Comparison of ENCODE assay signal across 19 cellular contexts in genomic region chr3:187648177-187648576, GRCh38. TPM values are rescaled to one million over a fixed set of nuclear protein-coding genes. Genes with fewer than 3 reads are reported as not detected.
DNase-seq lines count a peak whose midpoint lies in the region; ATAC-seq, FAIRE-seq and TF ChIP-seq lines count a peak whose summit lies in the region.
"Had no signal": no experiment of that assay in that cellular context is flagged by ENCODE, and none has a peak within 500 bp of the region (broad histone marks: within the 10 kb centered on the region; RNA-seq: fewer than 3 reads in every experiment).

No MANE protein-coding gene starts in this region.

- 0% methylated on average over 2 of the region's 2 CpGs for WGBS in GM12878 (ENCODE audit: insufficient coverage, insufficient replicate concordance, low lambda C conversion rate, missing lambda C conversion rate)

- POLR2A ChIA-PET in GM12878 (lab: Charles Lee): no interaction called here

- no peak overlapping the region for H3K9ac ChIP-seq in GM12878 (ENCODE audit: control insufficient read depth, insufficient read depth, low read length)

- H3K4me3 ChIP-seq in GM12878: no peak overlapping the region
- H3K4me3 ChIP-seq: smooth muscle cell had no signal

- TF ChIP-seq RAD21 in GM12878 (IDR thresholded peaks at IDR 0.05; ENCODE audit: insufficient read depth, low read depth, low read length): no peak

- in situ Hi-C loops in GM12878 (cut with MboI): no loop called here

- H3K27me3 ChIP-seq in GM12878 (replicated peaks in 1 of 2; ENCODE audit: control insufficient read depth in 2 of 2, insufficient read depth in 2 of 2, low read length in 1 of 2): peaks cover 2 to 6% of the 10 kb centered on the region in 2 experiments; a peak in 3 of 4 replicates

- H3K4me1 ChIP-seq in GM12878 (ENCODE audit: control insufficient read depth, insufficient read depth, low read length): peaks cover 4% of the 10 kb centered on the region; the same call in 1 of the 2 replicates

- intact Hi-C loops in GM12878 (cut with micrococcal nuclease; ENCODE audit: unreplicated experiment): no loop called here

- H3K36me3 ChIP-seq in GM12878 (ENCODE audit: control insufficient read depth in 2 of 2, insufficient read depth in 2 of 2, low read length in 1 of 2): no peaks in the 10 kb centered on the region
- H3K36me3 ChIP-seq: neutrophil had no signal

- no TSS peak for BruUV-seq in GM12878 (replicated peaks; lab: Mats Ljungman, UMichigan)

- TF ChIP-seq CTCF in GM12878 (IDR thresholded peaks at IDR 0.05 in 2 of 3, conservative IDR thresholded peaks at IDR 0.05 in 1 of 3; ENCODE audit: control insufficient read depth in 2 of 3, extremely low read depth in 1 of 3, insufficient read depth in 1 of 3, low read depth in 3 of 3, low read length in 3 of 3): no peak

- H3K4me2 ChIP-seq in GM12878 (ENCODE audit: control insufficient read depth, insufficient read depth): no peak overlapping the region
- H3K4me2 ChIP-seq: smooth muscle cell had no signal

- CTCF ChIA-PET in GM12878 (lab: Yijun Ruan, JAX): interaction anchor here (0.6 kb wide), 1 partner anchor 1031 kb away, joined by 3 read pairs; no protein-coding TSS in a partner anchor

- H4K20me1 ChIP-seq in GM12878 (ENCODE audit: control insufficient read depth, insufficient read depth): no peaks in the 10 kb centered on the region

- H2AFZ ChIP-seq in GM12878 (ENCODE audit: control insufficient read depth, low read depth, low read length): no peak overlapping the region

- DNase-seq in GM12878 (ENCODE audit: low read depth, low spot score) (peak; percentile 1), NCI-H2081 (lab: John Stamatoyannopoulos, UW) (no peak), middle frontal gyrus (ENCODE audit: extremely low spot score, low spot score) (no peak), NCI-H1694 treated with DMSO at 0.1 percent for 48 hours (lab: John Stamatoyannopoulos, UW) (no peak)
- DNase-seq: amygdala; effector CD4-positive, alpha-beta T cell; glutamatergic neuron; NCI-H345; RPMI8226 had no signal

- H3K27ac ChIP-seq in GM12878 (ENCODE audit: control insufficient read depth, insufficient read depth): no peak overlapping the region
- H3K27ac ChIP-seq: neutrophil, VCaP had no signal

- no peak for TF ChIP-seq POLR2A in GM12878 (IDR thresholded peaks at IDR 0.05; ENCODE audit: low read depth, low read length)

- peak; percentile 92 for FAIRE-seq in GM12878 (lab: Jason Lieb, UNC)
- FAIRE-seq: urothelium cell line had no signal

- no peak for TF ChIP-seq EP300 in GM12878 (IDR thresholded peaks at IDR 0.05; ENCODE audit: borderline replicate concordance in 1 of 2, control insufficient read depth in 1 of 2, low read depth in 2 of 2, low read length in 2 of 2)

- RAD21 ChIA-PET in GM12878 (lab: Charles Lee; ENCODE audit: unreplicated experiment): no interaction called here

- peak; percentile 80 for ATAC-seq in GM18868 (IDR thresholded peaks at IDR 0.05; ENCODE audit: unreplicated experiment)
- peak; percentile 98 for ATAC-seq in GM21528 (IDR thresholded peaks at IDR 0.05; ENCODE audit: low FRiP score, unreplicated experiment)
- peak; percentile 92 for ATAC-seq in HG03066 (IDR thresholded peaks at IDR 0.05; ENCODE audit: low read depth, unreplicated experiment)
- ATAC-seq in GM12878: peak; percentile 78
- no peak for ATAC-seq in activated CD4-positive, CD25-positive, alpha-beta regulatory T cell treated with anti-CD3 and anti-CD28 coated beads, Interleukin-2, amount 50 U/mL, for 24 hours
- ATAC-seq: HCT116 had no signal

- no peaks in the 10 kb centered on the region for H3K9me3 ChIP-seq in GM12878 (replicated peaks; ENCODE audit: control insufficient read depth, insufficient read depth, low read length)
- H3K9me3 ChIP-seq: neutrophil had no signal

- SMC1A ChIA-PET in GM12878 (lab: Charles Lee; ENCODE audit: uncharacterized antibody, unreplicated experiment): interaction anchor here (0.7 kb wide), 1 partner anchor 329 kb away, joined by 4 read pairs; no protein-coding TSS in a partner anchor

- no peaks in the 10 kb centered on the region for H3K79me2 ChIP-seq in GM12878 (ENCODE audit: control insufficient read depth, insufficient read depth, low read length)

TF ChIP-seq in GM12878, 131 proteins besides CTCF, POLR2A, EP300 and RAD21 (continues in another document):
- TF ChIP-seq IRF4 (IDR thresholded peaks at IDR 0.05; ENCODE audit: low read depth, low read length) (0 out of 2 replicates have a peak, but pooled peaks have one; percentile 49), CBX3 (IDR thresholded peaks at IDR 0.05; ENCODE audit: borderline replicate concordance, low read depth) (no peak), PRDM15 (CRISPR knock-in tag; IDR thresholded peaks at IDR 0.05) (no peak), EED (IDR thresholded peaks at IDR 0.05; ENCODE audit: low read depth) (peak; percentile 70), SMARCA5 (IDR thresholded peaks at IDR 0.05) (no peak), HDAC6 (IDR thresholded peaks at IDR 0.05; ENCODE audit: unreplicated experiment) (no peak), CHD1 (IDR thresholded peaks at IDR 0.05; ENCODE audit: low read depth, low read length) (no peak), ETV6 (conservative IDR thresholded peaks at IDR 0.05 in 1 of 2, IDR thresholded peaks at IDR 0.05 in 1 of 2; ENCODE audit: borderline replicate concordance in 1 of 2, low read depth in 1 of 2) (peak in 1 of 2 experiments; percentile 85; a peak in 2 of 4 replicates), MYB (IDR thresholded peaks at IDR 0.05; ENCODE audit: borderline replicate concordance, low read depth, low read length) (no peak)

RNA-seq across cellular contexts. Expression of gene SST, which starts 22.0 kb away (rescaled TPM):
- not detected in 2 replicates for total RNA-seq in GM12878 (2013; cell fraction: nucleolus; rRNA removed)
- not detected in 2 replicates for total RNA-seq in GM12878 (2014; rRNA removed)
- total RNA-seq in GM12878 (2014; rRNA removed; fragmentation: Illumina TruSeq; extraction: Trizol): not detected in 2 replicates
- total RNA-seq in GM12878 (2021): 0.38 TPM in 1 of 2 replicates, not detected in the other
- not detected for polyA plus RNA-seq in GM12878 (2011; ENCODE audit: low read depth)
- not detected in 2 replicates for polyA plus RNA-seq in GM12878 (2011; rRNA removed)
- polyA plus RNA-seq in GM12878 (2011; cell fraction: cytosol; rRNA removed): not detected in 2 replicates
- not detected in 2 replicates for polyA plus RNA-seq in GM12878 (2011; cell fraction: nucleus; rRNA removed)
- not detected in 2 replicates for polyA plus RNA-seq in GM12878 (2012)
- polyA plus RNA-seq in GM12878 (2014; fragmentation: Illumina TruSeq; extraction: Trizol): not detected in 2 replicates
- polyA plus RNA-seq in GM12878 (2014; fragmentation: Nextera tagmentation; extraction: Ambion mirVana): not detected
- polyA plus RNA-seq in GM12878 (2014; rRNA removed): not detected in 2 replicates
- under 1 TPM in 1 of 2 experiments, not detected in 1; 0.35 TPM for polyA plus RNA-seq in GM12878 (2016; fragmentation: Nextera tagmentation; extraction: Ambion mirVana)
- not detected in 2 replicates for polyA minus RNA-seq in GM12878 (2011; rRNA and poly(A)+ RNA removed)
- not detected in 2 replicates for polyA minus RNA-seq in GM12878 (2011; cell fraction: cytosol; rRNA and poly(A)+ RNA removed)
- polyA minus RNA-seq in GM12878 (2011; cell fraction: nucleus; rRNA and poly(A)+ RNA removed): not detected in 2 replicates
- total RNA-seq: LHCN-M2, smooth muscle cell had no signal
- polyA plus RNA-seq: smooth muscle cell had no signal

RNA-seq across cellular contexts. Expression of gene RTP2, which starts 54.2 kb away (rescaled TPM):
- not detected in 2 replicates for total RNA-seq in GM12878 (2013; cell fraction: nucleolus; rRNA removed)
- total RNA-seq in GM12878 (2014; rRNA removed): not detected in 2 replicates
- not detected in 2 replicates for total RNA-seq in GM12878 (2014; rRNA removed; fragmentation: Illumina TruSeq; extraction: Trizol)
- not detected in 2 replicates for total RNA-seq in GM12878 (2021)
- not detected for polyA plus RNA-seq in GM12878 (2011; ENCODE audit: low read depth)
- not detected in 2 replicates for polyA plus RNA-seq in GM12878 (2011; rRNA removed)
- polyA plus RNA-seq in GM12878 (2011; cell fraction: cytosol; rRNA removed): not detected in 2 replicates
- polyA plus RNA-seq in GM12878 (2011; cell fraction: nucleus; rRNA removed): not detected in 2 replicates
- not detected in 2 replicates for polyA plus RNA-seq in GM12878 (2012)
- polyA plus RNA-seq in GM12878 (2014; fragmentation: Illumina TruSeq; extraction: Trizol): not detected in 2 replicates
- polyA plus RNA-seq in GM12878 (2014; fragmentation: Nextera tagmentation; extraction: Ambion mirVana): not detected
- not detected in 2 replicates for polyA plus RNA-seq in GM12878 (2014; rRNA removed)
- polyA plus RNA-seq in GM12878 (2016; fragmentation: Nextera tagmentation; extraction: Ambion mirVana): not detected
- polyA minus RNA-seq in GM12878 (2011; rRNA and poly(A)+ RNA removed): not detected in 2 replicates
- polyA minus RNA-seq in GM12878 (2011; cell fraction: cytosol; rRNA and poly(A)+ RNA removed): not detected in 2 replicates
- polyA minus RNA-seq in GM12878 (2011; cell fraction: nucleus; rRNA and poly(A)+ RNA removed): not detected in 2 replicates
- total RNA-seq: LHCN-M2, smooth muscle cell had no signal
- polyA plus RNA-seq: smooth muscle cell had no signal

Comparison
In these comparisons a context has a peak if more than half of its experiments do, and no peak if none do; other contexts are left out.
1. ATAC-seq: peak in GM18868 (single experiment), GM21528 (single experiment), HG03066 (single experiment) and GM12878 (single experiment); none in activated CD4-positive, CD25-positive, alpha-beta regulatory T cell treated with anti-CD3 and anti-CD28 coated beads, Interleukin-2, amount 50 U/mL, for 24 hours (0 of 2).